In genomic region chr14:71739273-71739990, GRCh38 we compare ENCODE assay signal across 14 cellular contexts.
DNase-seq lines count a peak whose midpoint lies in the region; ATAC-seq and TF ChIP-seq lines count a peak whose summit lies in the region.
"Had no signal": no experiment of that assay in that cellular context is flagged by ENCODE, and none has a peak within 500 bp of the region (broad histone marks: within the 10 kb centered on the region; RNA-seq: fewer than 3 reads in every experiment).

No MANE protein-coding gene starts in this region.

- H2AFZ ChIP-seq in HCT116 (ENCODE audit: low read depth, low read length, poor library complexity, severe bottlenecking) = no peak overlapping the region

- H3K27ac ChIP-seq in 22Rv1 = no peak overlapping the region
- H3K27ac ChIP-seq in HCT116 (ENCODE audit: low read depth, low read length) = peak overlapping the region; percentile 37; the same call in 1 of the 2 replicates
- H3K27ac ChIP-seq in VCaP = peak overlapping the region; percentile 51
- H3K27ac ChIP-seq: HL-60 had no signal

- no peak for TF ChIP-seq POLR2A in HCT116 (IDR thresholded peaks at IDR 0.05; ENCODE audit: borderline replicate concordance, extremely low read depth, insufficient read depth, insufficient read length)

- H3K4me2 ChIP-seq in HCT116 (ENCODE audit: low read length) = peak overlapping the region; percentile 54

- CTCF ChIA-PET in HCT116 (lab: Charles Lee) = interaction anchor here (2.1 to 2.4 kb wide), 2 partner anchors 14 to 19 kb away, joined by 6 to 8 read pairs; no protein-coding TSS in a partner anchor

- H3K9ac ChIP-seq in HCT116 (ENCODE audit: low read length) = no peak overlapping the region

- H3K79me2 ChIP-seq in HCT116 (ENCODE audit: insufficient read depth, low read length) = no peaks in the 10 kb centered on the region

- peak; percentile 92 for ATAC-seq in HCT116
- ATAC-seq: natural killer cell treated with Interleukin-12 subunit alpha and Interleukin-12 subunit beta and Interleukin-15 and Interleukin-18, amount 100 ng/mL, for 72 hours had no signal

- no peaks in the 10 kb centered on the region for H3K9me3 ChIP-seq in HCT116 (ENCODE audit: control insufficient read depth in 1 of 2, insufficient read depth in 1 of 2, low read depth in 1 of 2, low read length in 2 of 2)
- H3K9me3 ChIP-seq: BE2C had no signal

- RAD21 ChIA-PET in HCT116 (lab: Charles Lee; ENCODE audit: low non-redundant PET in 1 of 2, low total read pairs in 2 of 2, uncharacterized antibody in 2 of 2, unreplicated experiment in 2 of 2) = no interaction called here

- TF ChIP-seq RAD21 in HCT116 (IDR thresholded peaks at IDR 0.05; ENCODE audit: low read depth) = peak; percentile 40; the same call in 1 of the 2 replicates

- H3K4me3 ChIP-seq in HCT116 (replicated peaks in 1 of 2; ENCODE audit: low read depth in 1 of 2, low read length in 2 of 2) = no peak overlapping the region

- H3K9me2 ChIP-seq in HCT116 (ENCODE audit: insufficient read depth) = no peaks in the 10 kb centered on the region

- 0 out of 2 replicates have a peak, but pooled peaks have one; percentile 12 for TF ChIP-seq CTCF in 22Rv1 (IDR thresholded peaks at IDR 0.05)
- TF ChIP-seq CTCF in HCT116 (IDR thresholded peaks at IDR 0.05 in 2 of 3, conservative IDR thresholded peaks at IDR 0.05 in 1 of 3; ENCODE audit: borderline replicate concordance in 1 of 3, insufficient read depth in 1 of 3, low read depth in 2 of 3, low read length in 2 of 3) = peak in 1 of 3 experiments; percentile 17; a peak in 2 of 6 replicates
- TF ChIP-seq CTCF in VCaP (conservative IDR thresholded peaks at IDR 0.05) = 0 out of 2 replicates have a peak, but pooled peaks have one; percentile 13

- DNase-seq in HCT116 (ENCODE audit: low read depth, low spot score) (peak; percentile 54), iPS-NIHi11 (ENCODE audit: low spot score) (peak; percentile 32), nucleus accumbens (lab: John Stamatoyannopoulos, UW) (no peak), NCI-H2029 (lab: John Stamatoyannopoulos, UW) (no peak), NCI-H2029 treated with DMSO at 0.1 percent for 48 hours (lab: John Stamatoyannopoulos, UW) (no peak), AG08395 (ENCODE audit: low spot score) (no peak)
- DNase-seq: activated naive CD4-positive, alpha-beta T cell treated with anti-CD3 and anti-CD28 coated beads, Interleukin-2, amount 10 ng/mL, durations not matched to agents 7 days and 5 days; BE2C; GOT3; NCI-H524 had no signal

- POLR2A ChIA-PET in HCT116 (lab: Charles Lee) = no interaction called here

- BruUV-seq in HCT116 (replicated peaks; lab: Mats Ljungman, UMichigan) = no TSS peak

- H3K27me3 ChIP-seq in HCT116 (ENCODE audit: insufficient read depth, low read length) = no peaks in the 10 kb centered on the region
- H3K27me3 ChIP-seq: BE2C had no signal

- H4K20me1 ChIP-seq in HCT116 (ENCODE audit: insufficient read depth) = no peaks in the 10 kb centered on the region

- intact Hi-C loops in HCT116 (cut with micrococcal nuclease) = no loop called here

- peaks cover 4 to 12% of the 10 kb centered on the region in 2 experiments; a peak in 3 of 4 replicates for H3K4me1 ChIP-seq in HCT116 (ENCODE audit: control insufficient read depth in 1 of 2, insufficient read depth in 2 of 2, low read length in 2 of 2)
- H3K4me1 ChIP-seq: BE2C had no signal

- 0 out of 4 replicates have a peak, but pooled peaks cover 0 to 5% of the 10 kb centered on the region in 2 experiments for H3K36me3 ChIP-seq in HCT116 (ENCODE audit: control insufficient read depth in 1 of 2, insufficient read depth in 2 of 2, low read length in 2 of 2)

TF ChIP-seq in HCT116, 20 proteins besides CTCF, POLR2A, EP300 and RAD21:
- no peak; the same call in 1 of the 2 replicates for TF ChIP-seq JUND (IDR thresholded peaks at IDR 0.05)
- no peak for TF ChIP-seq ELF1 (IDR thresholded peaks at IDR 0.05; ENCODE audit: borderline replicate concordance, low read depth)
- peak; percentile 27; the same call in 1 of the 2 replicates for TF ChIP-seq POLR2AphosphoS5 (IDR thresholded peaks at IDR 0.05; ENCODE audit: low read depth, low read length)
- no peak for TF ChIP-seq CEBPB (IDR thresholded peaks at IDR 0.05; ENCODE audit: low read depth)
- TF ChIP-seq SP1 (IDR thresholded peaks at IDR 0.05; ENCODE audit: low read depth) = no peak
- TF ChIP-seq CBX3 (IDR thresholded peaks at IDR 0.05; ENCODE audit: low read depth) = peak; percentile 49; the same call in 1 of the 2 replicates
- TF ChIP-seq ZFX (IDR thresholded peaks at IDR 0.05) = no peak

Comparison
In these comparisons a context has a peak if more than half of its experiments do, and no peak if none do; other contexts are left out.
1. DNase-seq: peak in HCT116 (single experiment) and iPS-NIHi11 (single experiment); none in nucleus accumbens (0 of 56), NCI-H2029 (single experiment), NCI-H2029 treated with DMSO at 0.1 percent for 48 hours (single experiment) and AG08395 (single experiment).